ENCODE assay signal across 10 cellular contexts in genomic region chr6:96939019-96939805, GRCh38. TPM values are rescaled to one million over a fixed set of nuclear protein-coding genes. Genes with fewer than 3 reads are reported as not detected.
DNase-seq lines count a peak whose midpoint lies in the region; ATAC-seq and TF ChIP-seq lines count a peak whose summit lies in the region.
"Had no signal": no experiment of that assay in that cellular context is flagged by ENCODE, and none has a peak within 500 bp of the region (broad histone marks: within the 10 kb centered on the region; RNA-seq: fewer than 3 reads in every experiment).

No MANE protein-coding gene starts in this region.

- peak; percentile 87 for ATAC-seq in PC-3
- ATAC-seq in HG03439 (IDR thresholded peaks at IDR 0.05; ENCODE audit: unreplicated experiment): no peak
- no peak for ATAC-seq in HG03045 (IDR thresholded peaks at IDR 0.05; ENCODE audit: unreplicated experiment)
- ATAC-seq: left lobe of liver had no signal

- no peaks in the 10 kb centered on the region for H3K79me2 ChIP-seq in PC-3 (ENCODE audit: low read length)

- H3K4me3 ChIP-seq in PC-3 (ENCODE audit: low read length) (no peak overlapping the region), epithelial cell of proximal tubule (ENCODE audit: low read depth, low read length) (no peak overlapping the region)

- H3K27me3 Mint-ChIP-seq in activated T-cell treated with anti-CD3 and anti-CD28 coated beads, Interleukin-2, amount 50 U/mL, for 24 hours: no peaks in the 10 kb centered on the region
- H3K27me3 Mint-ChIP-seq: CD4-positive, alpha-beta T cell had no signal

- POLR2A ChIA-PET in PC-3 (lab: Charles Lee; ENCODE audit: unreplicated experiment): no interaction called here

- no peaks in the 10 kb centered on the region for H3K9me3 Mint-ChIP-seq in activated T-cell treated with anti-CD3 and anti-CD28 coated beads, Interleukin-2, amount 50 U/mL, for 24 hours
- H3K9me3 Mint-ChIP-seq: CD4-positive, alpha-beta T cell had no signal

- no peaks in the 10 kb centered on the region for H3K36me3 Mint-ChIP-seq in activated T-cell treated with anti-CD3 and anti-CD28 coated beads, Interleukin-2, amount 50 U/mL, for 24 hours (ENCODE audit: low read depth)

- H3K9me2 ChIP-seq in PC-3 (replicated peaks; ENCODE audit: low read length): no peaks in the 10 kb centered on the region

- no peaks in the 10 kb centered on the region for H4K20me1 ChIP-seq in PC-3 (ENCODE audit: low read length)

- H3F3A ChIP-seq in PC-3 (ENCODE audit: low read length, unreplicated experiment): no peaks in the 10 kb centered on the region

- intact Hi-C loops in PC-3 (cut with micrococcal nuclease): loop anchor here (5.0 kb wide), 1 partner anchor 93 kb away; no protein-coding TSS in a partner anchor

- no peak overlapping the region for H3K9ac ChIP-seq in PC-3 (ENCODE audit: low read length)

- peaks cover 21% of the 10 kb centered on the region for H3K4me1 Mint-ChIP-seq in activated T-cell treated with anti-CD3 and anti-CD28 coated beads, Interleukin-2, amount 50 U/mL, for 24 hours (ENCODE audit: low read depth)

- H3K36me3 ChIP-seq in PC-3 (ENCODE audit: low read depth, low read length): no peaks in the 10 kb centered on the region

- no peaks in the 10 kb centered on the region for H3K9me3 ChIP-seq in PC-3 (ENCODE audit: low read length)

- H3K27me3 ChIP-seq in PC-3 (ENCODE audit: low read length): peaks cover 13% of the 10 kb centered on the region; the same call in 1 of the 2 replicates

- peaks cover 20% of the 10 kb centered on the region for H3K4me1 ChIP-seq in PC-3 (ENCODE audit: insufficient read depth, low read length)

- H2AFZ ChIP-seq in PC-3 (ENCODE audit: low read length): no peak overlapping the region

- CTCF ChIA-PET in PC-3 (lab: Charles Lee): no interaction called here

- no peak for DNase-seq in activated T-cell treated with anti-CD3 and anti-CD28 coated beads, Interleukin-2, amount 50 U/mL, for 24 hours
- DNase-seq in activated T-cell treated with anti-CD3 and anti-CD28 coated beads, Interleukin-2, amount 50 U/mL, for 1 hour: no peak
- DNase-seq in PC-3 (peak; percentile 92), epithelial cell of proximal tubule (ENCODE audit: low read depth) (peak; percentile 59)
- peak; percentile 36 for DNase-seq in stimulated activated CD8-positive, alpha-beta memory T cell treated with anti-CD3 and anti-CD28 coated beads, Interleukin-4, amount 100 ng/mL, for 48 hours
- no peak for DNase-seq in activated CD4-positive, alpha-beta T cell treated with anti-CD3 and anti-CD28 coated beads for 4 hours
- DNase-seq: CD4-positive, alpha-beta T cell had no signal

- H3K4me2 ChIP-seq in PC-3 (ENCODE audit: low read length): peak overlapping the region; percentile 61

- H3K27ac Mint-ChIP-seq in activated T-cell treated with anti-CD3 and anti-CD28 coated beads, Interleukin-2, amount 50 U/mL, for 24 hours: peak overlapping the region; percentile 42
- H3K27ac Mint-ChIP-seq: CD4-positive, alpha-beta T cell had no signal

- H3K27ac ChIP-seq in PC-3 (ENCODE audit: low read length): peak overlapping the region; percentile 63

- BruUV-seq in PC-3 (replicated peaks; lab: Mats Ljungman, UMichigan): no TSS peak

- no peak overlapping the region for H3K4me3 Mint-ChIP-seq in activated T-cell treated with anti-CD3 and anti-CD28 coated beads, Interleukin-2, amount 50 U/mL, for 24 hours
- H3K4me3 Mint-ChIP-seq: CD4-positive, alpha-beta T cell had no signal

- no peak for TF ChIP-seq CTCF in PC-3 (conservative IDR thresholded peaks at IDR 0.05; ENCODE audit: low read depth, low read length)
- no peak for TF ChIP-seq CTCF in epithelial cell of proximal tubule (conservative IDR thresholded peaks at IDR 0.05; ENCODE audit: low read depth, low read length)

RNA-seq across cellular contexts. Expression of gene KLHL32, which starts 14.7 kb away (rescaled TPM):
- total RNA-seq in PC-3 (2014; rRNA removed) (not detected in 2 replicates), epithelial cell of proximal tubule (1.8 TPM in 1 of 2 replicates, not detected in the other)

RNA-seq across cellular contexts. Expression of gene NDUFAF4, which starts 41.5 kb away (rescaled TPM):
- total RNA-seq in PC-3 (2014; rRNA removed): 24.2 and 34.0 TPM in 2 replicates
- total RNA-seq in epithelial cell of proximal tubule: 21.2 and 54.7 TPM in 2 replicates

Comparison
In these comparisons a context has a peak if more than half of its experiments do, and no peak if none do; other contexts are left out.
1. DNase-seq: peak in PC-3 (single experiment), epithelial cell of proximal tubule (single experiment) and stimulated activated CD8-positive, alpha-beta memory T cell treated with anti-CD3 and anti-CD28 coated beads, Interleukin-4, amount 100 ng/mL, for 48 hours (single experiment); none in activated T-cell treated with anti-CD3 and anti-CD28 coated beads, Interleukin-2, amount 50 U/mL, for 24 hours (single experiment), activated T-cell treated with anti-CD3 and anti-CD28 coated beads, Interleukin-2, amount 50 U/mL, for 1 hour (single experiment) and activated CD4-positive, alpha-beta T cell treated with anti-CD3 and anti-CD28 coated beads for 4 hours (0 of 2).